In the genomic region with DNA sequence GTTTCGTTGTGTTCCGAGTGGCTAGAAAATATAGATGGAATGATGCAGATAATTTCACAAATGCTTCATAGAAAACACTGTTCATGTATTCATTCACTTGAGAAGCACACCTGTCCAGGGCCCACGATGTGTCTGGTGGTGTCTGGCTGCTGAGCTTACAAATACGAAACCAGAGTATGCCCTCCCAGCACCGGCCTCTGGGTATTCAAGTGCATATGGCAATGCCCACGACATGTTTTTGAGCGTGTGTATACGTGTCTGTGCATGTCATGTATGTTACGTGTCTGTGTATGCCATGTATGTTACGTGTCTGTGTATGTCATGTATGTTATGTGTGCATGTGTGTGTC, we compare ENCODE assay signal across 1 cellular context.
TF ChIP-seq lines count a peak whose summit lies in the region.

No MANE protein-coding gene starts in this region.

TF ChIP-seq in K562, 482 proteins besides CTCF, POLR2A, EP300 and RAD21:
- no peak for TF ChIP-seq CBX1 (IDR thresholded peaks at IDR 0.05; ENCODE audit: low read depth)
- TF ChIP-seq, protein P1, sequence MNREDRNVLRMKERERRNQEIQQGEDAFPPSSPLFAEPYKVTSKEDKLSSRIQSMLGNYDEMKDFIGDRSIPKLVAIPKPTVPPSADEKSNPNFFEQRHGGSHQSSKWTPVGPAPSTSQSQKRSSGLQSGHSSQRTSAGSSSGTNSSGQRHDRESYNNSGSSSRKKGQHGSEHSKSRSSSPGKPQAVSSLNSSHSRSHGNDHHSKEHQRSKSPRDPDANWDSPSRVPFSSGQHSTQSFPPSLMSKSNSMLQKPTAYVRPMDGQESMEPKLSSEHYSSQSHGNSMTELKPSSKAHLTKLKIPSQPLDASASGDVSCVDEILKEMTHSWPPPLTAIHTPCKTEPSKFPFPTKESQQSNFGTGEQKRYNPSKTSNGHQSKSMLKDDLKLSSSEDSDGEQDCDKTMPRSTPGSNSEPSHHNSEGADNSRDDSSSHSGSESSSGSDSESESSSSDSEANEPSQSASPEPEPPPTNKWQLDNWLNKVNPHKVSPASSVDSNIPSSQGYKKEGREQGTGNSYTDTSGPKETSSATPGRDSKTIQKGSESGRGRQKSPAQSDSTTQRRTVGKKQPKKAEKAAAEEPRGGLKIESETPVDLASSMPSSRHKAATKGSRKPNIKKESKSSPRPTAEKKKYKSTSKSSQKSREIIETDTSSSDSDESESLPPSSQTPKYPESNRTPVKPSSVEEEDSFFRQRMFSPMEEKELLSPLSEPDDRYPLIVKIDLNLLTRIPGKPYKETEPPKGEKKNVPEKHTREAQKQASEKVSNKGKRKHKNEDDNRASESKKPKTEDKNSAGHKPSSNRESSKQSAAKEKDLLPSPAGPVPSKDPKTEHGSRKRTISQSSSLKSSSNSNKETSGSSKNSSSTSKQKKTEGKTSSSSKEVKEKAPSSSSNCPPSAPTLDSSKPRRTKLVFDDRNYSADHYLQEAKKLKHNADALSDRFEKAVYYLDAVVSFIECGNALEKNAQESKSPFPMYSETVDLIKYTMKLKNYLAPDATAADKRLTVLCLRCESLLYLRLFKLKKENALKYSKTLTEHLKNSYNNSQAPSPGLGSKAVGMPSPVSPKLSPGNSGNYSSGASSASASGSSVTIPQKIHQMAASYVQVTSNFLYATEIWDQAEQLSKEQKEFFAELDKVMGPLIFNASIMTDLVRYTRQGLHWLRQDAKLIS (CRISPR knock-in tag; IDR thresholded peaks at IDR 0.05), result no peak
- TF ChIP-seq MXI1 (IDR thresholded peaks at IDR 0.05; ENCODE audit: low read depth, low read length), result no peak
- no peak for TF ChIP-seq SMAD1 (IDR thresholded peaks at IDR 0.05; ENCODE audit: low read depth, low read length, partially characterized antibody)
- no peak for TF ChIP-seq BRF1 (IDR thresholded peaks at IDR 0.05; ENCODE audit: borderline replicate concordance, extremely low read depth, insufficient read length)
- TF ChIP-seq, protein P2, sequence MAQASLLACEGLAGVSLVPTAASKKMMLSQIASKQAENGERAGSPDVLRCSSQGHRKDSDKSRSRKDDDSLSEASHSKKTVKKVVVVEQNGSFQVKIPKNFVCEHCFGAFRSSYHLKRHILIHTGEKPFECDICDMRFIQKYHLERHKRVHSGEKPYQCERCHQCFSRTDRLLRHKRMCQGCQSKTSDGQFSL (CRISPR knock-in tag; IDR thresholded peaks at IDR 0.05), result no peak
- TF ChIP-seq, protein P2 (tag; IDR thresholded peaks at IDR 0.05), result no peak
- TF ChIP-seq ZNF318 (IDR thresholded peaks at IDR 0.05; ENCODE audit: borderline replicate concordance in 1 of 2, low read depth in 1 of 2), result no peak
- no peak for TF ChIP-seq THRAP3 (IDR thresholded peaks at IDR 0.05; ENCODE audit: borderline replicate concordance)
- no peak for TF ChIP-seq BDP1 (IDR thresholded peaks at IDR 0.05; ENCODE audit: insufficient read depth, insufficient read length)
- TF ChIP-seq ZNF609 (CRISPR knock-in tag; IDR thresholded peaks at IDR 0.05; ENCODE audit: borderline replicate concordance), result no peak
